In the genomic region with DNA sequence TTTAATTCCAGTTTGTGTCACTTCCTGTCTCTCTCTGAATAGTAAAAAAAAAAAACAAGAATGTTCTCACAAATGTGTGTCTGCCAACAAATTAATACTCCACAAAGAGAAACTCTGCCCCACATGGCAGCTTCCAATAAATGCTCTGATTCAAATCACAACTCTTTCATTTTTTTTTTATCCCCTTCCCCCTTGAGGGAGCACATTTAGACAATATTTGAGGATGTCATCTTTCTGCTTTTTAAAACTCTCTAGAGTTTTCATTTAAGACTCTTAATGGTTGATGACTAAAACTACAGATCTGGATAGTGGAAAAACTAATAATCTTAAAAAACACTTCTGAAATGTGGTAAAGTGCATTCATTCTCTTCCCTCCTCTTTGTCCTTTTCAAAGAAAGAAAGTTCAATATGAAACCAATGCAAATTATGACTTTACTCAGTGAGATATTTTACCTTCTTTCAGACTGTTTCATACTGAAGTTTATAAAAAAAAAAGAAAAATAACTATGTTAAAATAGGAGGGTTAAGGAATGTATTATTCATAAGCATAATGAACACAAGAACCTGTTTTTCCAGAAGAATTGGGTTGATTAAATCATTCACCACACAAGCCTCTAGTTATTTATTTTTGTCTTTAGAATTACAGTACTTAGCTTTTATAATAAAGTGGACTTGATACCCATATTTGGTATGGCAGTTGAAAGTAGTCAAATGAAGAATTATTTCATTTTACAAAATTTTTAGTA, we compare ENCODE assay signal across 8 cellular contexts. TPM values are rescaled to one million over a fixed set of nuclear protein-coding genes. Genes with fewer than 3 reads are reported as not detected.
DNase-seq lines count a peak whose midpoint lies in the region; ATAC-seq, FAIRE-seq and TF ChIP-seq lines count a peak whose summit lies in the region.

No MANE protein-coding gene starts in this region.

- no peak for DNase-seq in RWPE2 (ENCODE audit: low spot score)
- DNase-seq in endothelial cell of umbilical vein (ENCODE audit: low read depth, low spot score) = peak; percentile 80
- DNase-seq in osteocyte (ENCODE audit: extremely low spot score, unreplicated experiment) = no peak
- no peak for DNase-seq in H9
- no peak for DNase-seq in SHP77 (lab: John Stamatoyannopoulos, UW)

- H3K23ac ChIP-seq in H9 (ENCODE audit: insufficient read length, low read depth, low read length) = no peak overlapping the region

- H3K4me2 ChIP-seq in endothelial cell of umbilical vein (ENCODE audit: insufficient read depth, low read length) (peak overlapping the region; percentile 91), H9 (ENCODE audit: insufficient read depth, insufficient read length, low read length) (no peak overlapping the region)

- H3K36me3 Mint-ChIP-seq in osteocyte (ENCODE audit: unreplicated experiment) (peaks cover 22% of the 10 kb centered on the region), H9 (ENCODE audit: insufficient read depth in 1 of 3, low read depth in 3 of 3) (no peaks in the 10 kb centered on the region)

- H2AK5ac ChIP-seq in H9 (ENCODE audit: insufficient read length, low read length) = no peak overlapping the region

- no peak overlapping the region for H3K4ac ChIP-seq in H9 (ENCODE audit: low read depth, low read length)

- H2BK20ac ChIP-seq in H9 (ENCODE audit: low read depth, low read length, poor library complexity, severe bottlenecking) = no peak overlapping the region

- H4K5ac ChIP-seq in H9 (ENCODE audit: insufficient read length, low read depth, low read length) = no peak overlapping the region

- no peak overlapping the region for H2BK5ac ChIP-seq in H9 (ENCODE audit: insufficient read length, low read length)

- H3K4me1 Mint-ChIP-seq in osteocyte (ENCODE audit: unreplicated experiment) = peaks cover 60% of the 10 kb centered on the region
- H3K4me1 Mint-ChIP-seq in H9 = 0 out of 4 replicates have a peak, but pooled peaks cover 0 to 3% of the 10 kb centered on the region in 2 experiments

- no peak overlapping the region for H3K18ac ChIP-seq in H9 (ENCODE audit: insufficient read length, low read depth, low read length)

- H3K79me1 ChIP-seq in H9 (ENCODE audit: insufficient read depth, low read depth, low read length, poor library complexity, severe bottlenecking) = no peaks in the 10 kb centered on the region

- H3K9me3 ChIP-seq in RWPE2 (ENCODE audit: severe bottlenecking) = no peaks in the 10 kb centered on the region
- H3K9me3 ChIP-seq in endothelial cell of umbilical vein (replicated peaks; ENCODE audit: control insufficient read depth, insufficient read depth, low read length) = no peaks in the 10 kb centered on the region
- no peaks in the 10 kb centered on the region for H3K9me3 ChIP-seq in H9 (ENCODE audit: control insufficient read depth, low read depth, low read length)

- TF ChIP-seq CTCF in RWPE2 (IDR thresholded peaks at IDR 0.05; ENCODE audit: poor library complexity, severe bottlenecking) = peak; percentile 56
- TF ChIP-seq CTCF in endothelial cell of umbilical vein (IDR thresholded peaks at IDR 0.05; ENCODE audit: extremely low read depth in 1 of 2, insufficient read depth in 1 of 2, low read depth in 1 of 2, low read length in 2 of 2) = peak in 1 of 2 donors; percentile 18
- TF ChIP-seq CTCF in osteocyte (IDR thresholded peaks at IDR 0.05) = peak; percentile 46
- TF ChIP-seq CTCF in H9 (conservative IDR thresholded peaks at IDR 0.05) = no peak

- no peaks in the 10 kb centered on the region for H4K20me1 ChIP-seq in endothelial cell of umbilical vein (replicated peaks; ENCODE audit: control insufficient read depth, extremely low read depth, insufficient read depth, low read length)
- no peaks in the 10 kb centered on the region for H4K20me1 ChIP-seq in H9 (ENCODE audit: control insufficient read depth, insufficient read depth, insufficient read length)

- dilution Hi-C loops in endothelial cell of umbilical vein (cut with MboI; ENCODE audit: extremely low pct_ligation_motif_present, low sequenced_read_pairs) = no loop called here

- H3K9me1 ChIP-seq in endothelial cell of umbilical vein (replicated peaks; ENCODE audit: control insufficient read depth, extremely low read depth, insufficient read depth, low read length) = no peaks in the 10 kb centered on the region

- no peaks in the 10 kb centered on the region for H3K9me3 Mint-ChIP-seq in osteocyte (ENCODE audit: unreplicated experiment)
- H3K9me3 Mint-ChIP-seq in H9 = no peaks in the 10 kb centered on the region

- no TSS peak for BruUV-seq in endothelial cell of umbilical vein (replicated peaks; lab: Mats Ljungman, UMichigan)

- H3K27me3 Mint-ChIP-seq in osteocyte (ENCODE audit: unreplicated experiment) (no peaks in the 10 kb centered on the region), H9 (ENCODE audit: low read depth) (no peaks in the 10 kb centered on the region)

- H2BK12ac ChIP-seq in H9 (ENCODE audit: insufficient read length, low read depth, low read length) = no peak overlapping the region

- H3K4me3 ChIP-seq in RWPE2 (ENCODE audit: severe bottlenecking) = no peak overlapping the region
- peak overlapping the region in 1 of 3 experiments; percentile 66 for H3K4me3 ChIP-seq in endothelial cell of umbilical vein (replicated peaks in 1 of 3; ENCODE audit: insufficient read depth in 1 of 3, low read depth in 1 of 3, low read length in 3 of 3)

- H2BK120ac ChIP-seq in H9 (ENCODE audit: low read depth, low read length, poor library complexity, severe bottlenecking) = no peak overlapping the region

- H3K27ac ChIP-seq in RWPE2 (ENCODE audit: poor library complexity, severe bottlenecking) (peak overlapping the region; percentile 90), endothelial cell of umbilical vein (ENCODE audit: insufficient read depth, low read depth, low read length) (peak overlapping the region; percentile 58), H9 (ENCODE audit: insufficient read length, low read depth, low read length) (no peak overlapping the region)

- H3K23me2 ChIP-seq in H9 (ENCODE audit: insufficient read length, low read depth, low read length, poor library complexity, severe bottlenecking) = no peaks in the 10 kb centered on the region

- H3K27me3 ChIP-seq in RWPE2 (ENCODE audit: insufficient read depth, poor library complexity, severe bottlenecking) (no peaks in the 10 kb centered on the region), endothelial cell of umbilical vein (ENCODE audit: control insufficient read depth in 2 of 2, insufficient read depth in 2 of 2, low read length in 2 of 2) (no peaks in the 10 kb centered on the region), H9 (ENCODE audit: insufficient read depth, low read length) (no peaks in the 10 kb centered on the region)

- intact Hi-C loops in endothelial cell of umbilical vein (cut with micrococcal nuclease) = loop anchor here (1.0 to 5.0 kb wide), 4 partner anchors 31 to 228 kb away; no protein-coding TSS in a partner anchor

- ATAC-seq in GM18502 (IDR thresholded peaks at IDR 0.05; ENCODE audit: poor library complexity, unreplicated experiment) (peak; percentile 49), HG02623 (IDR thresholded peaks at IDR 0.05; ENCODE audit: unreplicated experiment) (peak; percentile 36), RWPE2 (ENCODE audit: low read depth) (peak; percentile 34; the same call in 2 of the 3 replicates), HG03521 (IDR thresholded peaks at IDR 0.05; ENCODE audit: unreplicated experiment) (no peak)

- no peak overlapping the region for H3K56ac ChIP-seq in H9 (ENCODE audit: insufficient read length, low read depth, low read length)

- CTCF ChIA-PET in endothelial cell of umbilical vein (lab: Charles Lee) = interaction anchor here (1.0 to 2.5 kb wide), 9 partner anchors 9 to 301 kb away, joined by 3 to 12 read pairs (median 5); no protein-coding TSS in a partner anchor

- H2BK15ac ChIP-seq in H9 (ENCODE audit: low read depth, low read length) = no peak overlapping the region

- H4K8ac ChIP-seq in H9 (replicated peaks; ENCODE audit: insufficient read length, low read depth, low read length) = no peak overlapping the region

- H3K9ac ChIP-seq in endothelial cell of umbilical vein (replicated peaks; ENCODE audit: extremely low read depth, insufficient read depth, low read length) = peak overlapping the region; percentile 80
- H3K9ac ChIP-seq in H9 (ENCODE audit: extremely low read depth, insufficient read length, low read length) = no peak overlapping the region

- H3K79me2 ChIP-seq in endothelial cell of umbilical vein (ENCODE audit: control insufficient read depth, insufficient read depth, low read length) (no peaks in the 10 kb centered on the region), H9 (ENCODE audit: insufficient read depth, low read length) (no peaks in the 10 kb centered on the region)

- TF ChIP-seq POLR2A in endothelial cell of umbilical vein (IDR thresholded peaks at IDR 0.05; ENCODE audit: low read depth, low read length) = no peak

- H3K4me3 Mint-ChIP-seq in osteocyte (ENCODE audit: unreplicated experiment) = peak overlapping the region; percentile 41
- no peak overlapping the region for H3K4me3 Mint-ChIP-seq in H9

- H4K91ac ChIP-seq in H9 (ENCODE audit: insufficient read length, low read depth, low read length) = no peak overlapping the region

- no peak overlapping the region for H3T11ph ChIP-seq in H9 (ENCODE audit: low read length)

- peak overlapping the region; percentile 93 for H3K27ac Mint-ChIP-seq in osteocyte (ENCODE audit: unreplicated experiment)
- H3K27ac Mint-ChIP-seq in H9 = no peak overlapping the region

- H3K36me3 ChIP-seq in RWPE2 (ENCODE audit: low read depth) (peaks cover 22% of the 10 kb centered on the region), endothelial cell of umbilical vein (ENCODE audit: control insufficient read depth in 2 of 2, extremely low read depth in 1 of 2, insufficient read depth in 2 of 2, low read length in 2 of 2) (no peaks in the 10 kb centered on the region)

- H3K4me1 ChIP-seq in RWPE2 (ENCODE audit: insufficient read depth, poor library complexity, severe bottlenecking) = peaks cover 44% of the 10 kb centered on the region
- peaks cover 31% of the 10 kb centered on the region for H3K4me1 ChIP-seq in endothelial cell of umbilical vein (ENCODE audit: control insufficient read depth, extremely low read depth, insufficient read depth, low read length)
- H3K4me1 ChIP-seq in H9 (ENCODE audit: insufficient read depth, low read length) = no peaks in the 10 kb centered on the region

- H2AFZ ChIP-seq in endothelial cell of umbilical vein (ENCODE audit: low read depth, low read length) = peak overlapping the region; percentile 78
- H2AFZ ChIP-seq in H9 (ENCODE audit: low read length) = no peak overlapping the region

- POLR2A ChIA-PET in endothelial cell of umbilical vein (lab: Charles Lee) = interaction anchor here (0.7 kb wide), 2 partner anchors 40 to 110 kb away, joined by 3 to 8 read pairs; no protein-coding TSS in a partner anchor

- no peak overlapping the region for H3K14ac ChIP-seq in H9 (ENCODE audit: insufficient read depth, low read length)

- peak; percentile 62 for FAIRE-seq in endothelial cell of umbilical vein (lab: Jason Lieb, UNC)

RNA-seq across cellular contexts. Expression of a gene that starts 42.4 kb away (rescaled TPM):
- total RNA-seq in endothelial cell of umbilical vein (7.0 and 8.9 TPM in 2 replicates), osteocyte (87.3 and 89.4 TPM in 2 replicates), H9 (2021) (0.04 and 0.11 TPM in 2 replicates)
- polyA plus RNA-seq in endothelial cell of umbilical vein = 5.6 and 6.2 TPM in 2 replicates
- 5.0 TPM in 2 replicates for polyA plus RNA-seq in endothelial cell of umbilical vein (2011; cell fraction: cytosol; rRNA removed)
- polyA plus RNA-seq in endothelial cell of umbilical vein (2011; cell fraction: nucleus; rRNA removed) = 9.5 and 13.1 TPM in 2 replicates
- polyA plus RNA-seq in endothelial cell of umbilical vein (2012) = 2.5 and 4.6 TPM in 2 replicates
- 17.0 and 23.2 TPM in 2 replicates for polyA minus RNA-seq in endothelial cell of umbilical vein
- 14.1 TPM for polyA minus RNA-seq in endothelial cell of umbilical vein (2011; cell fraction: cytosol; rRNA and poly(A)+ RNA removed)
- 33.5 and 35.0 TPM in 2 replicates for polyA minus RNA-seq in endothelial cell of umbilical vein (2011; cell fraction: nucleus; rRNA and poly(A)+ RNA removed)
